8 cellular contexts compared by ENCODE assay signal in genomic region chr3:37163262-37164020, GRCh38. TPM values are rescaled to one million over a fixed set of nuclear protein-coding genes. Genes with fewer than 3 reads are reported as not detected.
DNase-seq lines count a peak whose midpoint lies in the region; ATAC-seq and TF ChIP-seq lines count a peak whose summit lies in the region.

No MANE protein-coding gene starts in this region.

- DNase-seq in right cardiac atrium: no peak
- DNase-seq in left ventricle myocardium superior: no peak
- peak; percentile 20 for DNase-seq in KBM-7
- peak; percentile 56 for DNase-seq in endodermal cell
- DNase-seq in stimulated activated naive CD8-positive, alpha-beta T cell treated with anti-CD3 and anti-CD28 coated beads, Interleukin-15, amount 100 ng/mL, for 72 hours: peak in 1 of 2 donors; percentile 67
- DNase-seq in stimulated activated naive CD4-positive, alpha-beta T cell (lab: John Stamatoyannopoulos, UW): no peak
- DNase-seq in MM.1S: no peak
- DNase-seq in anterior cingulate cortex (lab: John Stamatoyannopoulos, UW): no peak

- peaks cover 28% of the 10 kb centered on the region for H3K36me3 Mint-ChIP-seq in endodermal cell (ENCODE audit: low read depth)

- H3K9ac ChIP-seq in endodermal cell (ENCODE audit: extremely low read depth, low read length, poor library complexity, severe bottlenecking): no peak overlapping the region
- no peak overlapping the region for H3K9ac ChIP-seq in MM.1S (ENCODE audit: low read length)

- intact Hi-C loops in right cardiac atrium (cut with DNase I): no loop called here
- intact Hi-C loops in left ventricle myocardium superior (cut with micrococcal nuclease): no loop called here

- no peak overlapping the region for H3K27ac Mint-ChIP-seq in endodermal cell
- H3K27ac Mint-ChIP-seq in stimulated activated naive CD8-positive, alpha-beta T cell treated with anti-CD3 and anti-CD28 coated beads, Interleukin-15, amount 100 ng/mL, for 72 hours: peak overlapping the region; percentile 65 to 94

- H3K4me3 ChIP-seq in right cardiac atrium (ENCODE audit: low read length) (no peak overlapping the region), endodermal cell (ENCODE audit: low read length) (no peak overlapping the region), MM.1S (ENCODE audit: low read length) (no peak overlapping the region)

- peak overlapping the region; percentile 3 for H3K27ac ChIP-seq in right cardiac atrium (ENCODE audit: low read length)
- no peak overlapping the region for H3K27ac ChIP-seq in endodermal cell (ENCODE audit: low read depth, low read length)
- no peak overlapping the region for H3K27ac ChIP-seq in MM.1S (ENCODE audit: low read length)

- no peaks in the 10 kb centered on the region for H3K9me3 Mint-ChIP-seq in endodermal cell
- peaks cover 0 to 5% of the 10 kb centered on the region in 2 donors for H3K9me3 Mint-ChIP-seq in stimulated activated naive CD8-positive, alpha-beta T cell treated with anti-CD3 and anti-CD28 coated beads, Interleukin-15, amount 100 ng/mL, for 72 hours

- in situ Hi-C loops in KBM-7 (cut with MboI; ENCODE audit: low pct_unique_long_range_greater_than_20kb, low sequenced_read_pairs): no loop called here

- no peak overlapping the region for H2AFZ ChIP-seq in MM.1S (ENCODE audit: low read length)

- no peaks in the 10 kb centered on the region for H3K9me3 ChIP-seq in right cardiac atrium (ENCODE audit: control insufficient read depth, low read length)
- no peaks in the 10 kb centered on the region for H3K9me3 ChIP-seq in endodermal cell (ENCODE audit: control insufficient read depth, low read length)
- H3K9me3 ChIP-seq in MM.1S (replicated peaks; ENCODE audit: insufficient read depth, low read length): no peaks in the 10 kb centered on the region

- H4K20me1 ChIP-seq in MM.1S (ENCODE audit: insufficient read depth, low read length): no peaks in the 10 kb centered on the region

- ATAC-seq in right cardiac atrium (peak in 1 of 2 donors; percentile 37), left ventricle myocardium superior (no peak)
- ATAC-seq in stimulated activated naive CD8-positive, alpha-beta T cell treated with anti-CD3 and anti-CD28 coated beads, Interleukin-15, amount 100 ng/mL, for 72 hours: peak; percentile 89

- peaks cover 4% of the 10 kb centered on the region for H3K4me1 ChIP-seq in right cardiac atrium (ENCODE audit: control insufficient read depth, insufficient read depth, low read length)
- H3K4me1 ChIP-seq in endodermal cell (ENCODE audit: control insufficient read depth, insufficient read depth, low read length): no peaks in the 10 kb centered on the region
- H3K4me1 ChIP-seq in MM.1S (ENCODE audit: low read length): no peaks in the 10 kb centered on the region; the same call in 1 of the 2 replicates

- H3K27me3 ChIP-seq in right cardiac atrium (ENCODE audit: control insufficient read depth, insufficient read depth): no peaks in the 10 kb centered on the region
- no peaks in the 10 kb centered on the region for H3K27me3 ChIP-seq in endodermal cell (ENCODE audit: control insufficient read depth, insufficient read depth, low read length, poor library complexity, severe bottlenecking)
- no peaks in the 10 kb centered on the region for H3K27me3 ChIP-seq in MM.1S (replicated peaks; ENCODE audit: insufficient read depth, low read length)

- H3K9me2 ChIP-seq in MM.1S (replicated peaks; ENCODE audit: insufficient read depth, low read length): no peaks in the 10 kb centered on the region

- no peaks in the 10 kb centered on the region for H3F3A ChIP-seq in MM.1S (ENCODE audit: insufficient read depth, low read length)

- H3K27me3 Mint-ChIP-seq in endodermal cell (ENCODE audit: insufficient read depth): no peaks in the 10 kb centered on the region
- H3K27me3 Mint-ChIP-seq in stimulated activated naive CD8-positive, alpha-beta T cell treated with anti-CD3 and anti-CD28 coated beads, Interleukin-15, amount 100 ng/mL, for 72 hours: no peaks in the 10 kb centered on the region

- peaks cover 10% of the 10 kb centered on the region for H3K4me1 Mint-ChIP-seq in endodermal cell
- H3K4me1 Mint-ChIP-seq in stimulated activated naive CD8-positive, alpha-beta T cell treated with anti-CD3 and anti-CD28 coated beads, Interleukin-15, amount 100 ng/mL, for 72 hours: peaks cover 31% of the 10 kb centered on the region

- H3K79me2 ChIP-seq in MM.1S (ENCODE audit: low read length): peaks cover 8% of the 10 kb centered on the region; the same call in 1 of the 2 replicates

- WGBS in right cardiac atrium: 68% methylated on average over 3 of the region's 3 CpGs
- 67 to 80% methylated on average over 2 to 3 of the region's 3 CpGs for WGBS in endodermal cell (ENCODE audit: insufficient coverage in 1 of 2, insufficient read length in 1 of 2), 2 experiments

- H3K4me3 Mint-ChIP-seq in endodermal cell: no peak overlapping the region
- peak overlapping the region; percentile 60 to 79 for H3K4me3 Mint-ChIP-seq in stimulated activated naive CD8-positive, alpha-beta T cell treated with anti-CD3 and anti-CD28 coated beads, Interleukin-15, amount 100 ng/mL, for 72 hours

- peaks cover 17% of the 10 kb centered on the region for H3K36me3 ChIP-seq in endodermal cell (ENCODE audit: control insufficient read depth, insufficient read depth, low read length)
- H3K36me3 ChIP-seq in MM.1S (replicated peaks; ENCODE audit: insufficient read depth, low read length): no peaks in the 10 kb centered on the region

- TF ChIP-seq CTCF in endodermal cell (conservative IDR thresholded peaks at IDR 0.05) (no peak), MM.1S (IDR thresholded peaks at IDR 0.05; ENCODE audit: low read length) (no peak)

- no peak overlapping the region for H3K4me2 ChIP-seq in MM.1S (ENCODE audit: low read depth, low read length)

RNA-seq across cellular contexts. Expression of gene LRRFIP2, which starts 10.9 kb away (rescaled TPM):
- total RNA-seq in right cardiac atrium: 100 to 1,000 TPM; 154 to 168 (median 162) TPM
- 88.9 TPM for polyA plus RNA-seq in right cardiac atrium
- 137 TPM for total RNA-seq in left ventricle myocardium superior
- total RNA-seq in endodermal cell: 10 to 100 TPM; 32.6 to 34.6 TPM
- 31.6 TPM for polyA plus RNA-seq in endodermal cell (2013, experiment 1 of 2)
- 26.5 TPM for polyA plus RNA-seq in endodermal cell (2013, experiment 2 of 2)

Comparison
In these comparisons a context has a peak if more than half of its experiments do, and no peak if none do; other contexts are left out.
1. DNase-seq: peak in KBM-7 (single experiment) and endodermal cell (single experiment); none in right cardiac atrium (0 of 3), left ventricle myocardium superior (single experiment), stimulated activated naive CD4-positive, alpha-beta T cell (0 of 6), MM.1S (single experiment) and anterior cingulate cortex (0 of 58).